8 cellular contexts compared by ENCODE assay signal in genomic region chr12:13661005-13661887, GRCh38.
DNase-seq lines count a peak whose midpoint lies in the region; ATAC-seq, FAIRE-seq and TF ChIP-seq lines count a peak whose summit lies in the region.

No MANE protein-coding gene starts in this region.

- no peaks in the 10 kb centered on the region for H3K9me1 ChIP-seq in K562 (ENCODE audit: control insufficient read depth, insufficient read depth, low read length)

- no peak for TF ChIP-seq EP300 in K562 (IDR thresholded peaks at IDR 0.05; ENCODE audit: low read length)

- peak; percentile 65 for FAIRE-seq in K562 (lab: Jason Lieb, UNC)

- H3K36me3 ChIP-seq in K562 (ENCODE audit: control insufficient read depth, insufficient read depth, low read length) = no peaks in the 10 kb centered on the region
- no peaks in the 10 kb centered on the region for H3K36me3 ChIP-seq in iPS DF 6.9 (ENCODE audit: control insufficient read depth, insufficient read depth, low read length)

- H3K9ac ChIP-seq in K562 (ENCODE audit: insufficient read depth in 1 of 2, low read depth in 2 of 2, low read length in 2 of 2) = no peak overlapping the region

- H3K4me2 ChIP-seq in K562 (ENCODE audit: insufficient read depth, low read length) = no peak overlapping the region

- CTCF ChIA-PET in K562 (lab: Yijun Ruan, JAX; ENCODE audit: low intra/inter-chr PET ratio) = no interaction called here

- TF ChIP-seq CTCF in K562 (IDR thresholded peaks at IDR 0.05 in 2 of 3, conservative IDR thresholded peaks at IDR 0.05 in 1 of 3; ENCODE audit: insufficient read depth in 2 of 3, low read depth in 1 of 3, low read length in 3 of 3) = peak; percentile 46 to 56 (median 53)

- peak; percentile 73 for ATAC-seq in Right ventricle myocardium inferior
- peak; percentile 80 for ATAC-seq in HG02938 (IDR thresholded peaks at IDR 0.05; ENCODE audit: unreplicated experiment)
- peak; percentile 79 for ATAC-seq in K562
- no peak for ATAC-seq in HG03095 (IDR thresholded peaks at IDR 0.05; ENCODE audit: unreplicated experiment)

- H3K27me3 ChIP-seq in K562 (ENCODE audit: control insufficient read depth in 2 of 2, insufficient read depth in 2 of 2, low read length in 2 of 2) = no peaks in the 10 kb centered on the region
- H3K27me3 ChIP-seq in iPS DF 6.9 (ENCODE audit: control insufficient read depth, insufficient read depth, low read length) = no peaks in the 10 kb centered on the region

- H3K27ac ChIP-seq in K562 (ENCODE audit: extremely low read depth, low read depth, low read length) (no peak overlapping the region), iPS DF 6.9 (ENCODE audit: low read length) (no peak overlapping the region)

- no peaks in the 10 kb centered on the region for H3K79me2 ChIP-seq in K562 (ENCODE audit: control insufficient read depth, insufficient read depth, low read length)

- no peaks in the 10 kb centered on the region for H4K20me1 ChIP-seq in K562 (replicated peaks; ENCODE audit: control insufficient read depth, insufficient read depth, low read length)

- no peak for TF ChIP-seq POLR2A in K562 (conservative IDR thresholded peaks at IDR 0.05)

- intact Hi-C loops in Right ventricle myocardium inferior (cut with DNase I) = loop anchor here (1.0 to 10.0 kb wide), 4 partner anchors 126 to 404 kb away; no protein-coding TSS in a partner anchor
- intact Hi-C loops in cardiac septum (cut with DNase I) = loop anchor here (5.0 to 10.0 kb wide), 2 partner anchors 299 to 386 kb away; no protein-coding TSS in a partner anchor
- intact Hi-C loops in K562 (cut with micrococcal nuclease) = no loop called here

- BruUV-seq in K562 (replicated peaks; lab: Mats Ljungman, UMichigan) = no TSS peak

- peak; percentile 21 to 33; a peak in 2 of 4 replicates for TF ChIP-seq RAD21 in K562 (CRISPR knock-in tag; conservative IDR thresholded peaks at IDR 0.05 in 1 of 2, IDR thresholded peaks at IDR 0.05 in 1 of 2)

- H3K4me1 ChIP-seq in K562 (replicated peaks in 1 of 2; ENCODE audit: control insufficient read depth in 2 of 2, insufficient read depth in 2 of 2, low read length in 2 of 2) (no peaks in the 10 kb centered on the region), iPS DF 6.9 (ENCODE audit: control insufficient read depth, insufficient read depth, low read length) (no peaks in the 10 kb centered on the region)

- no peak for DNase-seq in Right ventricle myocardium inferior (ENCODE audit: missing footprints)
- DNase-seq in cardiac septum (ENCODE audit: low spot score) = no peak
- DNase-seq in NCI-H446 treated with DMSO at 0.1 percent for 48 hours (lab: John Stamatoyannopoulos, UW) = peak; percentile 14
- DNase-seq in K562 (ENCODE audit: extremely low read depth in 1 of 4, low spot score in 3 of 4) = peak; percentile 21 to 33 (median 26)
- DNase-seq in iPS DF 6.9 (ENCODE audit: low read depth, low spot score) = peak; percentile 22
- DNase-seq in stimulated activated CD4-positive, alpha-beta T cell treated with anti-CD3 and anti-CD28 coated beads, Interleukin-12 subunit alpha, Interleukin-12 subunit beta, amount 100 ng/mL, for 4 hours = peak; percentile 3

- WGBS in K562 (ENCODE audit: insufficient coverage, low coverage, missing lambda C conversion rate) = 9% methylated on average over 11 of the region's 11 CpGs
- no CpG with 5 or more reads among the region's 11 CpGs for WGBS in iPS DF 6.9 (ENCODE audit: insufficient coverage, insufficient read length)

- in situ Hi-C loops in K562 (cut with MboI) = no loop called here

- no peak overlapping the region for H2AFZ ChIP-seq in K562 (ENCODE audit: low read depth, low read length)

- H3K4me3 ChIP-seq in K562 (no peak overlapping the region), iPS DF 6.9 (ENCODE audit: low read length) (no peak overlapping the region)

- H3K9me3 ChIP-seq in K562 (replicated peaks; ENCODE audit: control insufficient read depth, insufficient read depth, low read depth, low read length) (no peaks in the 10 kb centered on the region), iPS DF 6.9 (ENCODE audit: control insufficient read depth, insufficient read depth, low read length) (no peaks in the 10 kb centered on the region)

- POLR2A ChIA-PET in K562 (lab: Yijun Ruan, JAX) = interaction anchor here (0.6 kb wide), 2 partner anchors 371 to 384 kb away, joined by 3 read pairs; no protein-coding TSS in a partner anchor

TF ChIP-seq in K562, 482 proteins besides CTCF, POLR2A, EP300 and RAD21:
- TF ChIP-seq GTF2F1 (IDR thresholded peaks at IDR 0.05; ENCODE audit: low read depth, low read length) (no peak), ZNF695 (CRISPR knock-in tag; IDR thresholded peaks at IDR 0.05) (no peak), SIRT6 (IDR thresholded peaks at IDR 0.05; ENCODE audit: low read depth, low read length) (no peak), MECOM (CRISPR knock-in tag; IDR thresholded peaks at IDR 0.05) (no peak), ZFP36 (IDR thresholded peaks at IDR 0.05; ENCODE audit: low read depth, low read length, partially characterized antibody) (no peak), MAZ (CRISPR knock-in tag; conservative IDR thresholded peaks at IDR 0.05 in 1 of 2, IDR thresholded peaks at IDR 0.05 in 1 of 2) (no peak), DPF2 (IDR thresholded peaks at IDR 0.05) (no peak)
- TF ChIP-seq, protein P1, sequence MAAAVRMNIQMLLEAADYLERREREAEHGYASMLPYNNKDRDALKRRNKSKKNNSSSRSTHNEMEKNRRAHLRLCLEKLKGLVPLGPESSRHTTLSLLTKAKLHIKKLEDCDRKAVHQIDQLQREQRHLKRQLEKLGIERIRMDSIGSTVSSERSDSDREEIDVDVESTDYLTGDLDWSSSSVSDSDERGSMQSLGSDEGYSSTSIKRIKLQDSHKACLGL (CRISPR knock-in tag; IDR thresholded peaks at IDR 0.05; ENCODE audit: borderline replicate concordance, poor library complexity, severe bottlenecking) = no peak

Comparison
In these comparisons a context has a peak if more than half of its experiments do, and no peak if none do; other contexts are left out.
1. DNase-seq: peak in NCI-H446 treated with DMSO at 0.1 percent for 48 hours (single experiment), K562 (4 of 4), iPS DF 6.9 (single experiment) and stimulated activated CD4-positive, alpha-beta T cell treated with anti-CD3 and anti-CD28 coated beads, Interleukin-12 subunit alpha, Interleukin-12 subunit beta, amount 100 ng/mL, for 4 hours (single experiment); none in Right ventricle myocardium inferior (single experiment) and cardiac septum (single experiment).